In genomic region chr19:19152668-19153384, GRCh38 we compare ENCODE assay signal across 12 cellular contexts. TPM values are rescaled to one million over a fixed set of nuclear protein-coding genes. Genes with fewer than 3 reads are reported as not detected.
DNase-seq lines count a peak whose midpoint lies in the region; ATAC-seq and TF ChIP-seq lines count a peak whose summit lies in the region.
"Had no signal": no experiment of that assay in that cellular context is flagged by ENCODE, and none has a peak within 500 bp of the region (broad histone marks: within the 10 kb centered on the region; RNA-seq: fewer than 3 reads in every experiment).

No MANE protein-coding gene starts in this region.

- H3K79me2 ChIP-seq in DOHH2 (ENCODE audit: control insufficient read depth, low read length) (peaks cover 64% of the 10 kb centered on the region), OCI-LY7 (ENCODE audit: insufficient read depth, low read depth, low read length) (peaks cover 48% of the 10 kb centered on the region)

- H2AFZ ChIP-seq in OCI-LY7 (ENCODE audit: low read length): no peak overlapping the region

- H3K4me1 ChIP-seq in DOHH2 (ENCODE audit: control insufficient read depth, low read length): peaks cover 84% of the 10 kb centered on the region
- peaks cover 75% of the 10 kb centered on the region for H3K4me1 ChIP-seq in OCI-LY7 (ENCODE audit: insufficient read depth, low read length, poor library complexity, severe bottlenecking)
- H3K4me1 ChIP-seq: HAP-1 had no signal

- ATAC-seq in HG03039 (IDR thresholded peaks at IDR 0.05; ENCODE audit: unreplicated experiment): no peak

- no peaks in the 10 kb centered on the region for H3K27me3 ChIP-seq in DOHH2 (ENCODE audit: control insufficient read depth, low read length)

- H3K9me3 ChIP-seq in DOHH2 (ENCODE audit: control insufficient read depth, insufficient read depth, low read length) (no peaks in the 10 kb centered on the region), OCI-LY7 (ENCODE audit: low read length) (no peaks in the 10 kb centered on the region)
- H3K9me3 ChIP-seq: HAP-1, SK-N-SH had no signal

- H4K20me1 ChIP-seq in DOHH2 (ENCODE audit: control insufficient read depth, insufficient read depth, low read depth, low read length): peaks cover 6% of the 10 kb centered on the region; the same call in 1 of the 2 replicates
- no peaks in the 10 kb centered on the region for H4K20me1 ChIP-seq in OCI-LY7 (ENCODE audit: insufficient read depth, low read length)

- no peaks in the 10 kb centered on the region for H3K9me2 ChIP-seq in DOHH2 (replicated peaks; ENCODE audit: control insufficient read depth, low read length)
- no peaks in the 10 kb centered on the region for H3K9me2 ChIP-seq in OCI-LY7 (ENCODE audit: insufficient read depth, low read length)
- H3K9me2 ChIP-seq: SK-N-SH had no signal

- no TSS peak for BruUV-seq in OCI-LY7 (replicated peaks; lab: Mats Ljungman, UMichigan)

- H3K36me3 ChIP-seq in DOHH2 (ENCODE audit: control insufficient read depth, low read length) (peaks cover 82% of the 10 kb centered on the region), OCI-LY7 (ENCODE audit: insufficient read depth, low read length) (peaks cover 81% of the 10 kb centered on the region)
- H3K36me3 ChIP-seq: HAP-1 had no signal

- TF ChIP-seq CTCF in DOHH2 (IDR thresholded peaks at IDR 0.05; ENCODE audit: low read depth, low read length, poor library complexity, severe bottlenecking) (no peak), OCI-LY7 (conservative IDR thresholded peaks at IDR 0.05; ENCODE audit: low read length) (no peak)

- POLR2A ChIA-PET in OCI-LY7 (lab: Charles Lee): interaction anchor here (0.6 to 1.3 kb wide), 2 partner anchors 20 to 22 kb away, joined by 4 to 6 read pairs; no protein-coding TSS in a partner anchor

- DNase-seq in OCI-LY7 (ENCODE audit: low spot score) (no peak), NCI-H1930 (lab: John Stamatoyannopoulos, UW) (no peak)
- DNase-seq: CD4-positive, alpha-beta memory T cell; DMS79; NCI-H187 treated with DMSO at 0.1 percent for 48 hours; NCI-H2171; NCI-H446 treated with DMSO at 0.1 percent for 48 hours; NCI-H748 treated with DMSO at 0.1 percent for 48 hours; SK-N-SH had no signal

- H3K4me3 ChIP-seq in DOHH2 (ENCODE audit: low read length) (no peak overlapping the region), OCI-LY7 (ENCODE audit: low read depth, low read length, poor library complexity, severe bottlenecking) (no peak overlapping the region)
- H3K4me3 ChIP-seq: HAP-1 had no signal

- CTCF ChIA-PET in OCI-LY7 (lab: Charles Lee; ENCODE audit: unreplicated experiment): interaction anchor here (0.6 kb wide), 1 partner anchor 22 kb away, joined by 3 read pairs; no protein-coding TSS in a partner anchor

- intact Hi-C loops in OCI-LY7 (cut with micrococcal nuclease; ENCODE audit: unreplicated experiment): no loop called here

- peaks cover 55% of the 10 kb centered on the region for H3F3A ChIP-seq in DOHH2 (ENCODE audit: control insufficient read depth, insufficient read depth)

- H3K4me2 ChIP-seq in DOHH2 (ENCODE audit: low read length): peak overlapping the region; percentile 29
- H3K4me2 ChIP-seq in OCI-LY7 (ENCODE audit: low read length): peak overlapping the region; percentile 50
- H3K4me2 ChIP-seq: SK-N-SH had no signal

- H3K27ac ChIP-seq in DOHH2 (ENCODE audit: low read depth, low read length): peak overlapping the region; percentile 97
- peak overlapping the region; percentile 98 for H3K27ac ChIP-seq in OCI-LY7 (ENCODE audit: low read depth, low read length, poor library complexity, severe bottlenecking)

RNA-seq across cellular contexts. Expression of gene TMEM161A, which starts 14.5 kb away (rescaled TPM):
- total RNA-seq in OCI-LY7 (2014; rRNA removed; shearing (Covaris generic)): 28.4 and 31.2 TPM in 2 replicates
- total RNA-seq in OCI-LY7 (2022): 38.1 and 40.5 TPM in 2 replicates

RNA-seq across cellular contexts. Expression of gene MEF2B, which starts 17.2 kb away (rescaled TPM):
- 175 and 201 TPM in 2 replicates for total RNA-seq in OCI-LY7 (2014; rRNA removed; shearing (Covaris generic))
- total RNA-seq in OCI-LY7 (2022): 295 and 304 TPM in 2 replicates

RNA-seq across cellular contexts. Expression of gene BORCS8, which starts 39.1 kb away (rescaled TPM):
- 31.0 and 39.8 TPM in 2 replicates for total RNA-seq in OCI-LY7 (2014; rRNA removed; shearing (Covaris generic))
- 35.2 and 40.2 TPM in 2 replicates for total RNA-seq in OCI-LY7 (2022)

RNA-seq across cellular contexts. Expression of gene RFXANK, which starts 39.2 kb away (rescaled TPM):
- 103 and 105 TPM in 2 replicates for total RNA-seq in OCI-LY7 (2014; rRNA removed; shearing (Covaris generic))
- 114 and 115 TPM in 2 replicates for total RNA-seq in OCI-LY7 (2022)

RNA-seq across cellular contexts. Expression of gene NR2C2AP, which starts 50.4 kb away (rescaled TPM):
- total RNA-seq in OCI-LY7 (2014; rRNA removed; shearing (Covaris generic)): 28.6 and 29.7 TPM in 2 replicates
- 21.2 and 27.3 TPM in 2 replicates for total RNA-seq in OCI-LY7 (2022)
